ENCODE assay signal across 29 cellular contexts in the genomic region with DNA sequence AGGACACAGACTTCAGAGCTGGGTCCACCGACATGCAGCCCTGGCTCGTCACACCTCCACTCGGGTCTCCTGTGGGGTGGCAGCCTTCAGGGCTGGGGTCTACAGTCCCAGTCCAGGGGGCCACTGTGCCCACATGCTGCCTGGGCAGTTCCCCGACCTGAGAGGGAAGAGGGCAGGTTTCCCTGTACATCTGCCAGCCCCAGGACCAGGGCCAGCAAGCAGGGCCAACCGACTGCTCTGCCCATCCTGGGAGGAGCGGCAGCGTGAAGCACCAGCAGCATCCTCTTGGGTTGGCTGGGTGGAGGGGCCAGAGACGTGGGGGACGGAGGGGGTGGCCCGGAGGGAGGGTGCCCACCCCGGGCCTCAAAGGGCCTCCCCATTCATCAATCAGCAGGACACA.
"Had no signal": no experiment of that assay in that cellular context is flagged by ENCODE, and none has a peak within 500 bp of the region (broad histone marks: within the 10 kb centered on the region; RNA-seq: fewer than 3 reads in every experiment).

No MANE protein-coding gene starts in this region.

- H3K9me3 Mint-ChIP-seq: immature natural killer cell; mesothelial cell of epicardium; natural killer cell; neural progenitor cell; stimulated activated naive CD8-positive, alpha-beta T cell treated with anti-CD3 and anti-CD28 coated beads, Interleukin-15, Interleukin-2, amounts not matched to agents 100 ng/mL and 50 ng/mL, for 24 hours had no signal

- H3K36me3 Mint-ChIP-seq: immature natural killer cell, natural killer cell had no signal

- DNase-seq: glutamatergic neuron; heart left ventricle; hypothalamus; immature natural killer cell; kidney; left colon; left ventricle myocardium inferior; mesendoderm; naive B cell; natural killer cell; nephron progenitor cell; ovary; stimulated activated CD4-positive, alpha-beta T cell treated with anti-CD3 and anti-CD28 coated beads, Interleukin-12 subunit alpha, Interleukin-12 subunit beta, amount 100 ng/mL, for 4 hours; stimulated activated CD4-positive, alpha-beta T cell treated with anti-CD3 and anti-CD28 coated beads, Interleukin-15, amount 100 ng/mL, for 24 hours; stimulated activated CD4-positive, alpha-beta T cell treated with anti-CD3 and anti-CD28 coated beads, Interleukin-2, amount 100 ng/mL, for 24 hours; stimulated activated CD4-positive, alpha-beta T cell treated with anti-CD3 and anti-CD28 coated beads, Interleukin-4, amount 100 ng/mL, for 1 hour; testis; thyroid gland; transverse colon; upper lobe of right lung; uterus had no signal

- H3K4me1 ChIP-seq: uterus had no signal

- H3K27me3 Mint-ChIP-seq: naive B cell; progenitor cell of endocrine pancreas; stimulated activated naive CD8-positive, alpha-beta T cell treated with anti-CD3 and anti-CD28 coated beads, Interleukin-15, Interleukin-2, amounts not matched to agents 100 ng/mL and 50 ng/mL, for 24 hours had no signal

- H3K4me3 Mint-ChIP-seq: immature natural killer cell; mesothelial cell of epicardium; natural killer cell; nephron progenitor cell; neural progenitor cell; stimulated activated naive CD8-positive, alpha-beta T cell treated with anti-CD3 and anti-CD28 coated beads, Interleukin-15, Interleukin-2, amounts not matched to agents 100 ng/mL and 50 ng/mL, for 24 hours had no signal

- H3K27ac Mint-ChIP-seq: immature natural killer cell; mesothelial cell of epicardium; natural killer cell; nephron progenitor cell; stimulated activated naive CD8-positive, alpha-beta T cell treated with anti-CD3 and anti-CD28 coated beads, Interleukin-15, Interleukin-2, amounts not matched to agents 100 ng/mL and 50 ng/mL, for 24 hours had no signal

- H3K36me3 ChIP-seq: heart left ventricle, neural progenitor cell, ovary, right atrium auricular region, thyroid gland, transverse colon, upper lobe of right lung, uterus had no signal

- H3K27ac ChIP-seq: heart left ventricle, left ventricle myocardium inferior, neural progenitor cell, ovary, right atrium auricular region, skin epidermis, testis, thyroid gland, transverse colon, upper lobe of right lung, uterus had no signal

- H3K9me3 ChIP-seq: heart left ventricle, left ventricle myocardium inferior, ovary, right atrium auricular region, testis, thyroid gland, transverse colon, upper lobe of right lung, uterus had no signal

- H3K4me3 ChIP-seq: heart left ventricle, left ventricle myocardium inferior, lung, neural progenitor cell, ovary, right atrium auricular region, skin epidermis, testis, thyroid gland, transverse colon, upper lobe of right lung, uterus had no signal

- ATAC-seq: heart left ventricle, left colon, natural killer cell, sciatic nerve, upper lobe of right lung had no signal

- H2AFZ ChIP-seq: neural progenitor cell had no signal

- H3K9ac ChIP-seq: neural progenitor cell had no signal

- H3K27me3 ChIP-seq: heart left ventricle, neural progenitor cell, ovary, right atrium auricular region, testis, thyroid gland, transverse colon, upper lobe of right lung, uterus had no signal

- H3K4me2 ChIP-seq: neural progenitor cell had no signal
